8 cellular contexts compared by ENCODE assay signal in genomic region chr4:154779362-154779947, GRCh38.
A peak's percentile ranks its signal among the peaks of the same experiment; 100 is the strongest.
DNase-seq lines count a peak whose midpoint lies in the region; ATAC-seq, FAIRE-seq and TF ChIP-seq lines count a peak whose summit lies in the region.

No MANE protein-coding gene starts in this region.

- DNase-seq in D721Med (ENCODE audit: insufficient read length, low spot score) = no peak
- peak; percentile 70 for DNase-seq in choroid plexus epithelial cell (ENCODE audit: low read depth)
- peak; percentile 47 for DNase-seq in midbrain (lab: John Stamatoyannopoulos, UW)
- no peak for DNase-seq in DMS79 (lab: John Stamatoyannopoulos, UW)
- no peak for DNase-seq in GM10266 (ENCODE audit: extremely low spot score)

- no peak for ATAC-seq in HG03460 (IDR thresholded peaks at IDR 0.05; ENCODE audit: unreplicated experiment)
- ATAC-seq in GM19452 (IDR thresholded peaks at IDR 0.05; ENCODE audit: unreplicated experiment) = no peak

- TF ChIP-seq CTCF in D721Med (IDR thresholded peaks at IDR 0.05; ENCODE audit: insufficient read depth, missing control alignments) (peak; percentile 53), LNCAP (IDR thresholded peaks at IDR 0.05) (peak; percentile 55), choroid plexus epithelial cell (conservative IDR thresholded peaks at IDR 0.05; ENCODE audit: low read depth, low read length) (peak; percentile 63), GM10266 (IDR thresholded peaks at IDR 0.05; ENCODE audit: control insufficient read depth, insufficient read depth, low read depth, missing control alignments) (no peak)

- no peak for FAIRE-seq in D721Med (lab: Jason Lieb, UNC)

- H3K4me3 ChIP-seq in choroid plexus epithelial cell (ENCODE audit: low read depth, low read length) = no peak overlapping the region

Comparison
In these comparisons a context has a peak if more than half of its experiments do, and no peak if none do; other contexts are left out.
1. DNase-seq: peak in choroid plexus epithelial cell (single experiment) and midbrain (single experiment); none in D721Med (single experiment), DMS79 (single experiment) and GM10266 (single experiment).